22 cellular contexts compared by ENCODE assay signal in the genomic region with DNA sequence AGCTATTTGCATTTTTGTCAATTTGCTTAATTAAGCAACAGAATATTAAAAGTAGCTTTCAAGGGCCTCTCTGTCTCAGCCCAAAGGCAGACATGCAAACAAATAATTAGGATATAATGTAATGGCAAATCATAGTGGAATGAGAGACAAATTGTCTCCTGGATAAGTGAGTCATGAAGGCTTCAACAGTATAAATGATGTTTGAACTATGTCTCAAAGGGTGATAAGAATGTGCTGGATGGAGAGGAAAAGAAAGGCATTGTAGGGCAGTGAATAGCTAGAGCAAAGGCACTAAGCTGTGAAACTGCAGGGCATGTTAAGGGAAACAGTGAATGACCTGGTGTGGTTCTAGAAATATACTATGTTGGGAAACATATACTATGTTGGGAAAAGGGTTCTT. TPM values are rescaled to one million over a fixed set of nuclear protein-coding genes. Genes with fewer than 3 reads are reported as not detected.
A peak's percentile ranks its signal among the peaks of the same experiment; 100 is the strongest.
DNase-seq lines count a peak whose midpoint lies in the region; ATAC-seq and TF ChIP-seq lines count a peak whose summit lies in the region.
"Had no signal": no experiment of that assay in that cellular context is flagged by ENCODE, and none has a peak within 500 bp of the region (broad histone marks: within the 10 kb centered on the region; RNA-seq: fewer than 3 reads in every experiment).

No MANE protein-coding gene starts in this region.

- H3K36me3 ChIP-seq in brain microvascular endothelial cell (replicated peaks), result no peaks in the 10 kb centered on the region
- H3K36me3 ChIP-seq in mesenchymal stem cell (ENCODE audit: control insufficient read depth in 1 of 2, insufficient read depth in 2 of 2, low read depth in 1 of 2, low read length in 2 of 2), result no peaks in the 10 kb centered on the region
- H3K36me3 ChIP-seq: cardiac muscle cell, heart left ventricle, ovary, Peyer's patch, right lobe of liver, stomach had no signal

- no peak overlapping the region for H4K91ac ChIP-seq in mesenchymal stem cell (ENCODE audit: low read length)

- no peak overlapping the region for H2AFZ ChIP-seq in mesenchymal stem cell (ENCODE audit: low read depth, low read length)

- no peak overlapping the region for H2BK12ac ChIP-seq in mesenchymal stem cell (ENCODE audit: low read length in 2 of 2)

- TF ChIP-seq CTCF in brain microvascular endothelial cell (IDR thresholded peaks at IDR 0.05; ENCODE audit: low read depth, low read length, missing control alignments), result no peak
- TF ChIP-seq CTCF in GM10248 (IDR thresholded peaks at IDR 0.05; ENCODE audit: control extremely low read depth, extremely low read depth, low read depth, missing control alignments), result no peak
- no peak for TF ChIP-seq CTCF in GM20000 (IDR thresholded peaks at IDR 0.05; ENCODE audit: extremely low read depth, missing control alignments)

- DNase-seq in COLO829 (ENCODE audit: low spot score) (peak; percentile 76), NCI-H1048 (lab: John Stamatoyannopoulos, UW) (peak; percentile 49), brain microvascular endothelial cell (peak; percentile 28), mesenchymal stem cell (peak; percentile 52), GM10248 (ENCODE audit: extremely low spot score) (no peak), GM20000 (ENCODE audit: low spot score) (no peak)
- DNase-seq in activated CD4-positive, alpha-beta T cell treated with anti-CD3 and anti-CD28 coated beads, Interleukin-2, amount 50 U/mL, for 4 hours, result no peak
- DNase-seq: activated CD4-positive, alpha-beta T cell treated with anti-CD3 and anti-CD28 coated beads, Interleukin-2, amount 10 ng/mL, durations not matched to agents 7 days and 5 days; erythroblast; heart left ventricle; islet precursor cell; NCI-H2171; ovary; Peyer's patch; right lobe of liver; stimulated activated CD4-positive, alpha-beta T cell treated with anti-CD3 and anti-CD28 coated beads, Interleukin-1b, Interleukin-23, amount 100 ng/mL, for 48 hours; stomach; SW 1271 had no signal

- H3K23ac ChIP-seq in mesenchymal stem cell (ENCODE audit: low read length in 2 of 2), result no peak overlapping the region

- no peak overlapping the region for H2BK120ac ChIP-seq in mesenchymal stem cell (ENCODE audit: low read depth, low read length)

- H2BK5ac ChIP-seq in mesenchymal stem cell (ENCODE audit: low read depth, low read length, poor library complexity, severe bottlenecking), result no peak overlapping the region

- no peaks in the 10 kb centered on the region for H3K79me1 ChIP-seq in mesenchymal stem cell (replicated peaks; ENCODE audit: low read length, poor library complexity, severe bottlenecking)

- H3K27ac ChIP-seq in brain microvascular endothelial cell (no peak overlapping the region), mesenchymal stem cell (ENCODE audit: low read length, poor library complexity, severe bottlenecking) (no peak overlapping the region)
- H3K27ac ChIP-seq: cardiac muscle cell, heart left ventricle, KMS-11, ovary, Peyer's patch, right lobe of liver, stomach had no signal

- POLR2A ChIA-PET in GM10248 (lab: Yijun Ruan, JAX), result no interaction called here

- no peak overlapping the region for H3K4ac ChIP-seq in mesenchymal stem cell (ENCODE audit: low read depth in 1 of 2, low read length in 2 of 2)

- H2AK5ac ChIP-seq in mesenchymal stem cell (ENCODE audit: low read length, severe bottlenecking), result no peak overlapping the region

- no peak for ATAC-seq in HG02981 (IDR thresholded peaks at IDR 0.05; ENCODE audit: unreplicated experiment)
- ATAC-seq: GM12878, heart left ventricle, right lobe of liver had no signal

- H3K9ac ChIP-seq in mesenchymal stem cell (ENCODE audit: low read length), result no peak overlapping the region
- H3K9ac ChIP-seq: KMS-11 had no signal

- no peaks in the 10 kb centered on the region for H3K9me3 ChIP-seq in mesenchymal stem cell (ENCODE audit: control insufficient read depth, low read length)
- H3K9me3 ChIP-seq: heart left ventricle, ovary, Peyer's patch, right lobe of liver, stomach had no signal

- no peak overlapping the region for H3K18ac ChIP-seq in mesenchymal stem cell (ENCODE audit: low read depth in 1 of 2, low read length in 2 of 2)

- CTCF ChIA-PET in GM10248 (lab: Yijun Ruan, JAX), result no interaction called here

- no peaks in the 10 kb centered on the region for H3K27me3 ChIP-seq in brain microvascular endothelial cell (replicated peaks)
- H3K27me3 ChIP-seq in mesenchymal stem cell (ENCODE audit: control insufficient read depth in 1 of 2, insufficient read depth in 1 of 2, low read length in 2 of 2), result no peaks in the 10 kb centered on the region
- H3K27me3 ChIP-seq: cardiac muscle cell, heart left ventricle, ovary, Peyer's patch, right lobe of liver, stomach had no signal

- no peak overlapping the region for H3K4me2 ChIP-seq in mesenchymal stem cell (ENCODE audit: low read length, poor library complexity, severe bottlenecking)
- H3K4me2 ChIP-seq: KMS-11 had no signal

- in situ Hi-C loops in brain microvascular endothelial cell (cut with HindIII; ENCODE audit: low pct_ligation_motif_present, low sequenced_read_pairs), result no loop called here

- H2BK15ac ChIP-seq in mesenchymal stem cell (ENCODE audit: low read depth, poor library complexity, severe bottlenecking), result no peak overlapping the region

- no peak overlapping the region for H3K14ac ChIP-seq in mesenchymal stem cell (ENCODE audit: low read length in 2 of 2)

- no peak overlapping the region for H4K8ac ChIP-seq in mesenchymal stem cell (ENCODE audit: low read length)

- no peak overlapping the region for H3K4me3 ChIP-seq in brain microvascular endothelial cell (ENCODE audit: low read depth, low read length)
- H3K4me3 ChIP-seq in mesenchymal stem cell (ENCODE audit: insufficient read depth in 1 of 2, low read depth in 1 of 2, low read length in 2 of 2), result no peak overlapping the region
- H3K4me3 ChIP-seq: cardiac muscle cell, GM12878, heart left ventricle, ovary, Peyer's patch, right lobe of liver, stomach had no signal

- no peaks in the 10 kb centered on the region for H3K4me1 ChIP-seq in mesenchymal stem cell (ENCODE audit: control insufficient read depth, insufficient read depth, low read depth, low read length)
- H3K4me1 ChIP-seq: right lobe of liver had no signal

RNA-seq across cellular contexts. Expression of a gene that starts 53.5 kb away (rescaled TPM):
- polyA plus RNA-seq in mesenchymal stem cell (2013, experiment 1 of 2), result 167 TPM
- polyA plus RNA-seq in mesenchymal stem cell (2013, experiment 2 of 2), result 165 TPM

Comparison
In these comparisons a context has a peak if more than half of its experiments do, and no peak if none do; other contexts are left out.
1. DNase-seq: peak in COLO829 (single experiment), NCI-H1048 (single experiment), brain microvascular endothelial cell (single experiment) and mesenchymal stem cell (single experiment); none in GM10248 (single experiment), activated CD4-positive, alpha-beta T cell treated with anti-CD3 and anti-CD28 coated beads, Interleukin-2, amount 50 U/mL, for 4 hours (0 of 2) and GM20000 (single experiment).